In the genomic region with DNA sequence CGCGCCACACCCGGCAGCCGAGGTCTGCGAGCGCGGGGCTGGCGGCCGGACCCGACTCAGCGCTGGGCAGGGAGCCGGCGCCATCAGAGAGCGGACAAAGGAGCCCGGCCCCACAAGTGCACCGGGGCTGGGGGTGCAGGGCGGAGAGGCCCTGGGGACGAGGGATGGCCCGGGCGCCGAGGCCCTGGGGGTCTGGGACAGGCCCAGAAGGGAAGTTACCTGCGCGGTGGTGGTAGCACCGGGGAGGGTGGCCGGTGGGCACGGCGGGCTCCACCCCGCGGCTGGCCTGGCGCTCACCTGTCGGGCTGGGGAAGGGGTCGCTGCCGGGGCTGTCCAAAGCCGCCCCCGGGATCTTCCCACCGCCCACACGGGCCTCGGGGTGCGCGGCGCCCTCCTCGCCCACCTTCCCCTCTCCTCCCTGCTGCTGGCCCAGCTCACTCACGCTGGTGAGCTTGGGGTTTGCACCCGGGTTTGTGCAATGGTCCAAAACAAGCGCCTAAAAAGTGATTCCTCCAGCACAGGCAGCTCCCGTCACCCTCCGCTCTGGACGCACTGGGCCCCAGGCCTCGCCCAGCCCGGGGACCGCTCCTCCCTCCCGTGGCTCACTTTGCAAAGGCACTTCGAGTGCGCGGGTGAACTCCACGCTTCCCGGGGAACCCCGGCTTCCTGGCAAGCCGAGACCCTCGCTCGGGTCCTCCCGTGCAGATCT, we compare ENCODE assay signal across 1 cellular context.
TF ChIP-seq lines count a peak whose summit lies in the region.

A gene with protein sequence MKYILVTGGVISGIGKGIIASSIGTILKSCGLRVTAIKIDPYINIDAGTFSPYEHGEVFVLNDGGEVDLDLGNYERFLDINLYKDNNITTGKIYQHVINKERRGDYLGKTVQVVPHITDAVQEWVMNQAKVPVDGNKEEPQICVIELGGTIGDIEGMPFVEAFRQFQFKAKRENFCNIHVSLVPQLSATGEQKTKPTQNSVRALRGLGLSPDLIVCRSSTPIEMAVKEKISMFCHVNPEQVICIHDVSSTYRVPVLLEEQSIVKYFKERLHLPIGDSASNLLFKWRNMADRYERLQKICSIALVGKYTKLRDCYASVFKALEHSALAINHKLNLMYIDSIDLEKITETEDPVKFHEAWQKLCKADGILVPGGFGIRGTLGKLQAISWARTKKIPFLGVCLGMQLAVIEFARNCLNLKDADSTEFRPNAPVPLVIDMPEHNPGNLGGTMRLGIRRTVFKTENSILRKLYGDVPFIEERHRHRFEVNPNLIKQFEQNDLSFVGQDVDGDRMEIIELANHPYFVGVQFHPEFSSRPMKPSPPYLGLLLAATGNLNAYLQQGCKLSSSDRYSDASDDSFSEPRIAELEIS (minus strand): TSS at position 554 of the 709 bp plus-strand sequence. CDS start 9,767 bp downstream, outside the sequence.

TF ChIP-seq in GM12891, 5 proteins besides CTCF, POLR2A, EP300 and RAD21:
- TF ChIP-seq POU2F2 (IDR thresholded peaks at IDR 0.05; ENCODE audit: low read depth, low read length) (no peak), PAX5 (IDR thresholded peaks at IDR 0.05; ENCODE audit: insufficient read depth, low read length, severe bottlenecking) (peak; percentile 17), SPI1 (IDR thresholded peaks at IDR 0.05; ENCODE audit: low read depth, low read length) (no peak), TAF1 (IDR thresholded peaks at IDR 0.05; ENCODE audit: low read depth, low read length) (peak; percentile 87), POLR2AphosphoS5 (IDR thresholded peaks at IDR 0.05; ENCODE audit: low read depth, low read length) (0 out of 2 replicates have a peak, but pooled peaks have one; percentile 26)
